In the genomic region with DNA sequence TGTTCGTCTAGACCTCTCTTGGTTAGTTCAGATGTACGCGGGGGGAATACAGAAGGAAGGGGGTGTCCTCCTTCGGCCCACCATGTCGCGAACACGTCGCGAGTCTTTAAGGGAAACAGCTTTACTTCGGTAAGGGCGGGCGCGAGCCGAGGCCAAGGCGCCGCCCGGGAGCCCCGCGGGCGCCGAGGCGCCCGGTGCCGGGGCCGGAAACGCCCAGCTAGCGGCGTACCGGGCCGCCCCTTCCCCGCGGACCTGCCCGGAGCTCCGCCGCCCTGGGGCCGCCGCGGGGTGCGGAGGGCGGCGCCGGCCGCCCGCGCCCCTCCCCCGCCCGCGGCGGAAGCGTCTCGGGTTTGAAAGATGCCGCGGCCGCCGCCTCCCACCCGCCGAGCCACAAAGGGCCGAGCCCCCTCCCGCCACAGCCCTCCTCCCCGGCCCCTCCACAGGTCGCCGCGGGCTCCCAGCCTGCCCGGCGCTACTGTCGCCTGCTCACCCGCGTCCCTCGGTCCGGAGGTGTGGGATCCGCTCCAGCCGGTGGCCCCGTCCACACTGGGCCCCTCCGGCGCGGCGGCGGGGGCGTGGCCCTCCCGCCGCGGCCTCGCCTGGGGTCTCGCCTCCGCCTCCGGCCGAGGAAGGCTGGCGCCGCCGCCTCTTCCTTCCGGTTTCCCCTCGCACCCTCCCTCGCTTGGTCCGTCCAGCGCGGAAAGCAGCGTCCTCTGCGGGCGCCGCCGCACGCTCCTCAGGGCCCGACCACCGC, we compare ENCODE assay signal across 1 cellular context.
A peak's percentile ranks its signal among the peaks of the same experiment; 100 is the strongest.
TF ChIP-seq lines count a peak whose summit lies in the region.

A gene (minus strand): TSS at position 715 of the 754 bp plus-strand sequence. CDS start 12,156 bp downstream, outside the sequence.

TF ChIP-seq in K562, 482 proteins besides CTCF, POLR2A, EP300 and RAD21 (continued from another document and continues in another):
- TF ChIP-seq, protein P1, sequence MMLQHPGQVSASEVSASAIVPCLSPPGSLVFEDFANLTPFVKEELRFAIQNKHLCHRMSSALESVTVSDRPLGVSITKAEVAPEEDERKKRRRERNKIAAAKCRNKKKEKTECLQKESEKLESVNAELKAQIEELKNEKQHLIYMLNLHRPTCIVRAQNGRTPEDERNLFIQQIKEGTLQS (IDR thresholded peaks at IDR 0.05) = no peak
- TF ChIP-seq, protein P1 (CRISPR knock-in tag; conservative IDR thresholded peaks at IDR 0.05) = 0 out of 2 replicates have a peak, but pooled peaks have one; percentile 41
- no peak for TF ChIP-seq GATA2 (CRISPR knock-in tag; IDR thresholded peaks at IDR 0.05)
- TF ChIP-seq ZNF24 (IDR thresholded peaks at IDR 0.05) = no peak
- TF ChIP-seq, protein P2, sequence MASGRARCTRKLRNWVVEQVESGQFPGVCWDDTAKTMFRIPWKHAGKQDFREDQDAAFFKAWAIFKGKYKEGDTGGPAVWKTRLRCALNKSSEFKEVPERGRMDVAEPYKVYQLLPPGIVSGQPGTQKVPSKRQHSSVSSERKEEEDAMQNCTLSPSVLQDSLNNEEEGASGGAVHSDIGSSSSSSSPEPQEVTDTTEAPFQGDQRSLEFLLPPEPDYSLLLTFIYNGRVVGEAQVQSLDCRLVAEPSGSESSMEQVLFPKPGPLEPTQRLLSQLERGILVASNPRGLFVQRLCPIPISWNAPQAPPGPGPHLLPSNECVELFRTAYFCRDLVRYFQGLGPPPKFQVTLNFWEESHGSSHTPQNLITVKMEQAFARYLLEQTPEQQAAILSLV (tag; IDR thresholded peaks at IDR 0.05) = no peak
- no peak for TF ChIP-seq MTF1 (CRISPR knock-in tag; IDR thresholded peaks at IDR 0.05; ENCODE audit: borderline replicate concordance)
- no peak for TF ChIP-seq EHMT2 (IDR thresholded peaks at IDR 0.05)
- no peak for TF ChIP-seq GABPB2 (CRISPR knock-in tag; conservative IDR thresholded peaks at IDR 0.05)
- no peak for TF ChIP-seq BMI1 (IDR thresholded peaks at IDR 0.05; ENCODE audit: low read length)
- TF ChIP-seq MAFK (IDR thresholded peaks at IDR 0.05; ENCODE audit: low read length) = no peak
- TF ChIP-seq NR1H2 (CRISPR knock-in tag; IDR thresholded peaks at IDR 0.05) = no peak
- TF ChIP-seq ELF2 (CRISPR knock-in tag; IDR thresholded peaks at IDR 0.05) = peak; percentile 60
- TF ChIP-seq RFX7 (CRISPR knock-in tag; IDR thresholded peaks at IDR 0.05) = no peak
- TF ChIP-seq NFATC3 (IDR thresholded peaks at IDR 0.05) = no peak
- TF ChIP-seq ZNF23 (CRISPR knock-in tag; IDR thresholded peaks at IDR 0.05) = no peak
- peak; percentile 26; the same call in 1 of the 2 replicates for TF ChIP-seq ETV5 (CRISPR knock-in tag; IDR thresholded peaks at IDR 0.05; ENCODE audit: low read depth)
- TF ChIP-seq ADNP (tag; IDR thresholded peaks at IDR 0.05) = no peak
- TF ChIP-seq, protein P3, sequence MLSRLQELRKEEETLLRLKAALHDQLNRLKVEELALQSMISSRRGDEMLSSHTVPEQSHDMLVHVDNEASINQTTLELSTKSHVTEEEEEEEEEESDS (CRISPR knock-in tag; IDR thresholded peaks at IDR 0.05) = no peak
- TF ChIP-seq FOXK1 (CRISPR knock-in tag; IDR thresholded peaks at IDR 0.05; ENCODE audit: borderline replicate concordance) = no peak
- no peak for TF ChIP-seq TFAM (CRISPR knock-in tag; conservative IDR thresholded peaks at IDR 0.05)
- TF ChIP-seq TOE1 (IDR thresholded peaks at IDR 0.05; ENCODE audit: borderline replicate concordance) = no peak
- TF ChIP-seq TOE1 (CRISPR knock-in tag; IDR thresholded peaks at IDR 0.05; ENCODE audit: borderline replicate concordance, low read depth) = no peak
- TF ChIP-seq, protein P4, sequence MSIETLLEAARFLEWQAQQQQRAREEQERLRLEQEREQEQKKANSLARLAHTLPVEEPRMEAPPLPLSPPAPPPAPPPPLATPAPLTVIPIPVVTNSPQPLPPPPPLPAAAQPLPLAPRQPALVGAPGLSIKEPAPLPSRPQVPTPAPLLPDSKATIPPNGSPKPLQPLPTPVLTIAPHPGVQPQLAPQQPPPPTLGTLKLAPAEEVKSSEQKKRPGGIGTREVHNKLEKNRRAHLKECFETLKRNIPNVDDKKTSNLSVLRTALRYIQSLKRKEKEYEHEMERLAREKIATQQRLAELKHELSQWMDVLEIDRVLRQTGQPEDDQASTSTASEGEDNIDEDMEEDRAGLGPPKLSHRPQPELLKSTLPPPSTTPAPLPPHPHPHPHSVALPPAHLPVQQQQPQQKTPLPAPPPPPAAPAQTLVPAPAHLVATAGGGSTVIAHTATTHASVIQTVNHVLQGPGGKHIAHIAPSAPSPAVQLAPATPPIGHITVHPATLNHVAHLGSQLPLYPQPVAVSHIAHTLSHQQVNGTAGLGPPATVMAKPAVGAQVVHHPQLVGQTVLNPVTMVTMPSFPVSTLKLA (conservative IDR thresholded peaks at IDR 0.05) = no peak
- TF ChIP-seq ZNF263 (CRISPR knock-in tag; IDR thresholded peaks at IDR 0.05; ENCODE audit: borderline replicate concordance) = no peak
- TF ChIP-seq KDM2B (CRISPR knock-in tag; IDR thresholded peaks at IDR 0.05) = no peak
- TF ChIP-seq BRF1 (IDR thresholded peaks at IDR 0.05; ENCODE audit: borderline replicate concordance, extremely low read depth, insufficient read length) = no peak
- TF ChIP-seq, protein P5, sequence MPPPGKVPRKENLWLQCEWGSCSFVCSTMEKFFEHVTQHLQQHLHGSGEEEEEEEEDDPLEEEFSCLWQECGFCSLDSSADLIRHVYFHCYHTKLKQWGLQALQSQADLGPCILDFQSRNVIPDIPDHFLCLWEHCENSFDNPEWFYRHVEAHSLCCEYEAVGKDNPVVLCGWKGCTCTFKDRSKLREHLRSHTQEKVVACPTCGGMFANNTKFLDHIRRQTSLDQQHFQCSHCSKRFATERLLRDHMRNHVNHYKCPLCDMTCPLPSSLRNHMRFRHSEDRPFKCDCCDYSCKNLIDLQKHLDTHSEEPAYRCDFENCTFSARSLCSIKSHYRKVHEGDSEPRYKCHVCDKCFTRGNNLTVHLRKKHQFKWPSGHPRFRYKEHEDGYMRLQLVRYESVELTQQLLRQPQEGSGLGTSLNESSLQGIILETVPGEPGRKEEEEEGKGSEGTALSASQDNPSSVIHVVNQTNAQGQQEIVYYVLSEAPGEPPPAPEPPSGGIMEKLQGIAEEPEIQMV (tag; conservative IDR thresholded peaks at IDR 0.05; ENCODE audit: low read depth) = no peak
- no peak for TF ChIP-seq ZNF239 (CRISPR knock-in tag; IDR thresholded peaks at IDR 0.05)
- no peak for TF ChIP-seq XRCC4 (IDR thresholded peaks at IDR 0.05; ENCODE audit: extremely low read depth, insufficient read depth, insufficient read length)
- TF ChIP-seq ZNF699 (CRISPR knock-in tag; IDR thresholded peaks at IDR 0.05; ENCODE audit: insufficient replicate concordance) = no peak
- peak; percentile 33; the same call in 1 of the 2 replicates for TF ChIP-seq MYC (IDR thresholded peaks at IDR 0.05; ENCODE audit: low read depth, low read length)
- TF ChIP-seq MYC (CRISPR knock-in tag; IDR thresholded peaks at IDR 0.05; ENCODE audit: borderline replicate concordance, low read depth) = no peak
- TF ChIP-seq SAFB2 (IDR thresholded peaks at IDR 0.05; ENCODE audit: borderline replicate concordance, low read depth, low read length, severe bottlenecking) = no peak
- TF ChIP-seq, protein P6, sequence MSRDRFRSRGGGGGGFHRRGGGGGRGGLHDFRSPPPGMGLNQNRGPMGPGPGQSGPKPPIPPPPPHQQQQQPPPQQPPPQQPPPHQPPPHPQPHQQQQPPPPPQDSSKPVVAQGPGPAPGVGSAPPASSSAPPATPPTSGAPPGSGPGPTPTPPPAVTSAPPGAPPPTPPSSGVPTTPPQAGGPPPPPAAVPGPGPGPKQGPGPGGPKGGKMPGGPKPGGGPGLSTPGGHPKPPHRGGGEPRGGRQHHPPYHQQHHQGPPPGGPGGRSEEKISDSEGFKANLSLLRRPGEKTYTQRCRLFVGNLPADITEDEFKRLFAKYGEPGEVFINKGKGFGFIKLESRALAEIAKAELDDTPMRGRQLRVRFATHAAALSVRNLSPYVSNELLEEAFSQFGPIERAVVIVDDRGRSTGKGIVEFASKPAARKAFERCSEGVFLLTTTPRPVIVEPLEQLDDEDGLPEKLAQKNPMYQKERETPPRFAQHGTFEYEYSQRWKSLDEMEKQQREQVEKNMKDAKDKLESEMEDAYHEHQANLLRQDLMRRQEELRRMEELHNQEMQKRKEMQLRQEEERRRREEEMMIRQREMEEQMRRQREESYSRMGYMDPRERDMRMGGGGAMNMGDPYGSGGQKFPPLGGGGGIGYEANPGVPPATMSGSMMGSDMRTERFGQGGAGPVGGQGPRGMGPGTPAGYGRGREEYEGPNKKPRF (IDR thresholded peaks at IDR 0.05; ENCODE audit: low read depth, low read length) = no peak
- no peak for TF ChIP-seq BRD4 (IDR thresholded peaks at IDR 0.05)
- TF ChIP-seq TAF9B (IDR thresholded peaks at IDR 0.05; ENCODE audit: partially characterized antibody) = no peak
- no peak for TF ChIP-seq ZNF766 (CRISPR knock-in tag; conservative IDR thresholded peaks at IDR 0.05)
- no peak for TF ChIP-seq ILK (tag; IDR thresholded peaks at IDR 0.05; ENCODE audit: borderline replicate concordance, low read depth)
- TF ChIP-seq ZBTB1 (CRISPR knock-in tag; IDR thresholded peaks at IDR 0.05; ENCODE audit: borderline replicate concordance, low read depth) = peak; percentile 85; the same call in 1 of the 2 replicates
- no peak for TF ChIP-seq TCF7L2 (IDR thresholded peaks at IDR 0.05; ENCODE audit: low read depth, low read length)
- TF ChIP-seq CREBBP (IDR thresholded peaks at IDR 0.05; ENCODE audit: low read depth, low read length) = no peak
- TF ChIP-seq CTBP1 (IDR thresholded peaks at IDR 0.05; ENCODE audit: borderline replicate concordance) = peak; percentile 83
- no peak; a peak in 1 of 4 replicates for TF ChIP-seq TEAD1 (CRISPR knock-in tag; IDR thresholded peaks at IDR 0.05)
- no peak for TF ChIP-seq ZNF197 (CRISPR knock-in tag; IDR thresholded peaks at IDR 0.05; ENCODE audit: low read depth)
- TF ChIP-seq ZBTB17 (CRISPR knock-in tag; IDR thresholded peaks at IDR 0.05) = peak; percentile 59
- TF ChIP-seq, protein P7, sequence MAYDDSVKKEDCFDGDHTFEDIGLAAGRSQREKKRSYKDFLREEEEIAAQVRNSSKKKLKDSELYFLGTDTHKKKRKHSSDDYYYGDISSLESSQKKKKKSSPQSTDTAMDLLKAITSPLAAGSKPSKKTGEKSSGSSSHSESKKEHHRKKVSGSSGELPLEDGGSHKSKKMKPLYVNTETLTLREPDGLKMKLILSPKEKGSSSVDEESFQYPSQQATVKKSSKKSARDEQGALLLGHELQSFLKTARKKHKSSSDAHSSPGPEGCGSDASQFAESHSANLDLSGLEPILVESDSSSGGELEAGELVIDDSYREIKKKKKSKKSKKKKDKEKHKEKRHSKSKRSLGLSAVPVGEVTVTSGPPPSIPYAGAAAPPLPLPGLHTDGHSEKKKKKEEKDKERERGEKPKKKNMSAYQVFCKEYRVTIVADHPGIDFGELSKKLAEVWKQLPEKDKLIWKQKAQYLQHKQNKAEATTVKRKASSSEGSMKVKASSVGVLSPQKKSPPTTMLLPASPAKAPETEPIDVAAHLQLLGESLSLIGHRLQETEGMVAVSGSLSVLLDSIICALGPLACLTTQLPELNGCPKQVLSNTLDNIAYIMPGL (CRISPR knock-in tag; IDR thresholded peaks at IDR 0.05) = no peak; the same call in 1 of the 2 replicates
- TF ChIP-seq ASH1L (IDR thresholded peaks at IDR 0.05; ENCODE audit: borderline replicate concordance, low read depth, partially characterized antibody) = no peak
- TF ChIP-seq NCOA1 (IDR thresholded peaks at IDR 0.05; ENCODE audit: low read depth) = no peak
- no peak for TF ChIP-seq KDM4B (IDR thresholded peaks at IDR 0.05; ENCODE audit: borderline replicate concordance in 2 of 2, low read depth in 1 of 2)
- no peak for TF ChIP-seq BRD9 (IDR thresholded peaks at IDR 0.05; ENCODE audit: low read depth, partially characterized antibody)
- no peak for TF ChIP-seq ZKSCAN8 (CRISPR knock-in tag; IDR thresholded peaks at IDR 0.05)
- TF ChIP-seq ZC3H8 (IDR thresholded peaks at IDR 0.05) = no peak
- TF ChIP-seq, protein P8, sequence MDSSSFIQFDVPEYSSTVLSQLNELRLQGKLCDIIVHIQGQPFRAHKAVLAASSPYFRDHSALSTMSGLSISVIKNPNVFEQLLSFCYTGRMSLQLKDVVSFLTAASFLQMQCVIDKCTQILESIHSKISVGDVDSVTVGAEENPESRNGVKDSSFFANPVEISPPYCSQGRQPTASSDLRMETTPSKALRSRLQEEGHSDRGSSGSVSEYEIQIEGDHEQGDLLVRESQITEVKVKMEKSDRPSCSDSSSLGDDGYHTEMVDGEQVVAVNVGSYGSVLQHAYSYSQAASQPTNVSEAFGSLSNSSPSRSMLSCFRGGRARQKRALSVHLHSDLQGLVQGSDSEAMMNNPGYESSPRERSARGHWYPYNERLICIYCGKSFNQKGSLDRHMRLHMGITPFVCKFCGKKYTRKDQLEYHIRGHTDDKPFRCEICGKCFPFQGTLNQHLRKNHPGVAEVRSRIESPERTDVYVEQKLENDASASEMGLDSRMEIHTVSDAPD (CRISPR knock-in tag; IDR thresholded peaks at IDR 0.05) = no peak
- TF ChIP-seq XRCC3 (IDR thresholded peaks at IDR 0.05) = no peak
- TF ChIP-seq STAT5B (CRISPR knock-in tag; IDR thresholded peaks at IDR 0.05) = no peak
- TF ChIP-seq ZSCAN32 (CRISPR knock-in tag; IDR thresholded peaks at IDR 0.05) = no peak
- no peak for TF ChIP-seq ZNF175 (CRISPR knock-in tag; IDR thresholded peaks at IDR 0.05; ENCODE audit: low read depth)
- TF ChIP-seq YY1 (IDR thresholded peaks at IDR 0.05; ENCODE audit: borderline replicate concordance in 1 of 3, control insufficient read depth in 1 of 3, extremely low read depth in 1 of 3, insufficient read depth in 3 of 3, insufficient read length in 1 of 3, insufficient replicate concordance in 2 of 3, low read depth in 1 of 3, low read length in 2 of 3) = peak in 1 of 3 experiments; percentile 40
- TF ChIP-seq, protein P9, sequence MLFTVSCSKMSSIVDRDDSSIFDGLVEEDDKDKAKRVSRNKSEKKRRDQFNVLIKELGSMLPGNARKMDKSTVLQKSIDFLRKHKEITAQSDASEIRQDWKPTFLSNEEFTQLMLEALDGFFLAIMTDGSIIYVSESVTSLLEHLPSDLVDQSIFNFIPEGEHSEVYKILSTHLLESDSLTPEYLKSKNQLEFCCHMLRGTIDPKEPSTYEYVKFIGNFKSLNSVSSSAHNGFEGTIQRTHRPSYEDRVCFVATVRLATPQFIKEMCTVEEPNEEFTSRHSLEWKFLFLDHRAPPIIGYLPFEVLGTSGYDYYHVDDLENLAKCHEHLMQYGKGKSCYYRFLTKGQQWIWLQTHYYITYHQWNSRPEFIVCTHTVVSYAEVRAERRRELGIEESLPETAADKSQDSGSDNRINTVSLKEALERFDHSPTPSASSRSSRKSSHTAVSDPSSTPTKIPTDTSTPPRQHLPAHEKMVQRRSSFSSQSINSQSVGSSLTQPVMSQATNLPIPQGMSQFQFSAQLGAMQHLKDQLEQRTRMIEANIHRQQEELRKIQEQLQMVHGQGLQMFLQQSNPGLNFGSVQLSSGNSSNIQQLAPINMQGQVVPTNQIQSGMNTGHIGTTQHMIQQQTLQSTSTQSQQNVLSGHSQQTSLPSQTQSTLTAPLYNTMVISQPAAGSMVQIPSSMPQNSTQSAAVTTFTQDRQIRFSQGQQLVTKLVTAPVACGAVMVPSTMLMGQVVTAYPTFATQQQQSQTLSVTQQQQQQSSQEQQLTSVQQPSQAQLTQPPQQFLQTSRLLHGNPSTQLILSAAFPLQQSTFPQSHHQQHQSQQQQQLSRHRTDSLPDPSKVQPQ (CRISPR knock-in tag; IDR thresholded peaks at IDR 0.05; ENCODE audit: borderline replicate concordance) = no peak
- TF ChIP-seq NFE2 (IDR thresholded peaks at IDR 0.05; ENCODE audit: low read depth) = no peak
